ENCODE assay signal across 21 cellular contexts in the genomic region with DNA sequence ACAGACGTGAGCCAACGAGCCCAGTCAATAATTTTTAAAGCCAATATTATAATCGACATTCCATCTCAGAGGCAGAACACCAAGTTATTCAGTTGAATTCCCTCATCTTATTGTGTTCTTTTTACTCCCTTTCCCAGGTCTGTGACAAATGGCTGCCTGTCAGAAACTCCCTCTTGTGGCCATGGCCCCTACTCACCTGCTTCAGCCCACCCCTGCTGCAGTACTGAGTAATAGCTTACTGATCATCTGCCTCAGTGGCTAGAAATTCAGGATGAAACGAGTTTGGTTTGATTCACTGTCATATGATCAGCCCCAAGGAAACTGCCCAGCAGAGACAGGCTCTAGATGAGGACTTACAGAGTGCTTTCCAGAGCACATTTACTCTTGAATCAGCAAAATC. TPM values are rescaled to one million over a fixed set of nuclear protein-coding genes. Genes with fewer than 3 reads are reported as not detected.
"Had no signal": no experiment of that assay in that cellular context is flagged by ENCODE, and none has a peak within 500 bp of the region (broad histone marks: within the 10 kb centered on the region; RNA-seq: fewer than 3 reads in every experiment).

No MANE protein-coding gene starts in this region.

RNA-seq across cellular contexts. Expression of gene HSFY1, which starts 19.4 kb away (rescaled TPM):
- total RNA-seq: naive thymus-derived CD8-positive, alpha-beta T cell; natural killer cell treated with Interleukin-12 subunit alpha and Interleukin-12 subunit beta and Interleukin-15 and Interleukin-18, amount 100 ng/mL, for 72 hours; neural crest cell; omental fat pad; osteocyte; pancreas; posterior vena cava; pulmonary artery endothelial cell; right atrium auricular region; sciatic nerve; smooth muscle cell; spleen; stomach; subcutaneous adipose tissue; temporal lobe; thoracic aorta; thyroid gland; tibial nerve; upper lobe of left lung; ureter; vagina had no signal
- polyA plus RNA-seq: naive thymus-derived CD8-positive, alpha-beta T cell; pancreas; smooth muscle cell; spleen had no signal
